Comparison of ENCODE assay signal across 20 cellular contexts in the genomic region with DNA sequence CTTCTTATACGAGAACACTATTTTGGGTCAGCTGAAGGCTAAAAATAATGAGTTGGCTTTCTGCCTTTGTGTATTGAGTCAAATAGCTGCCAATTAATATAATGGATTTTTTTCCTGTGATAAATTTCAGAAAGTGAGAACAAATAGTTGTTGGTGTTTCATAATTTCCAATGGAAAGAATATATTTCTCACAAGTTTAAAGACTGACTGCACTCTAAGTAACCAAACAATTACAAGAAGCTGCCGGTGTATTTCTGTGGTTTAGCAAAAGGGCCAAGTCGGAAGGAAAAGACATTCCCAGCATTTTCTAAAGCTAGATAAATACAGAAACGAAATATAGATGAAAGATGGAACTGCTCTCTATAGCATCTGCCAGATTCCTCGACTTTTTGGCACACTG.
"Had no signal": no experiment of that assay in that cellular context is flagged by ENCODE, and none has a peak within 500 bp of the region (broad histone marks: within the 10 kb centered on the region; RNA-seq: fewer than 3 reads in every experiment).

No MANE protein-coding gene starts in this region.

- H3K4me3 ChIP-seq: cardiac muscle cell, dorsolateral prefrontal cortex, lower lobe of right lung, sigmoid colon, spleen, tibial artery had no signal

- H3K9ac ChIP-seq: parathyroid adenoma had no signal

- H3K27me3 ChIP-seq: cardiac muscle cell, sigmoid colon, spleen, tibial artery had no signal

- FAIRE-seq: islet of Langerhans had no signal

- H3K9me3 ChIP-seq: lower lobe of right lung, sigmoid colon, spleen, tibial artery had no signal

- H3K79me2 ChIP-seq: parathyroid adenoma had no signal

- H3K27ac ChIP-seq: cardiac muscle cell, dorsolateral prefrontal cortex, foreskin keratinocyte, lower lobe of right lung, parathyroid adenoma, spleen, VCaP had no signal

- H3K4me1 ChIP-seq: foreskin keratinocyte, lower lobe of right lung, parathyroid adenoma, spleen had no signal

- DNase-seq: activated CD4-positive, alpha-beta T cell treated with anti-CD3 and anti-CD28 coated beads, Interleukin-2, amount 50 U/mL, for 1 hour; activated CD4-positive, CD25-positive, alpha-beta regulatory T cell treated with anti-CD3 and anti-CD28 coated beads, Interleukin-2, amount 50 U/mL, for 72 hours; activated CD8-positive, alpha-beta memory T cell treated with anti-CD3 and anti-CD28 coated beads, Interleukin-2, amount 50 U/mL, for 4 hours; activated naive CD4-positive, alpha-beta T cell treated with anti-CD3 and anti-CD28 coated beads for 36 hours; activated T-cell treated with anti-CD3 and anti-CD28 coated beads, Interleukin-2, amount 50 U/mL, for 4 hours; anterior cingulate cortex; dorsolateral prefrontal cortex; foreskin keratinocyte; glutamatergic neuron; hippocampal formation; lower lobe of right lung; sigmoid colon; spleen; stimulated activated naive B cell treated with anti-CD40 and anti-IgM and Interleukin-4, amounts not matched to agents 10 μg/mL and 1 μg/mL and 100 μg/mL, for 72 hours; T-helper 2 cell; tibial artery had no signal

- H3K36me3 ChIP-seq: cardiac muscle cell, lower lobe of right lung, sigmoid colon, spleen, tibial artery had no signal
